ENCODE assay signal across 8 cellular contexts in genomic region chr17:30709641-30710295, GRCh38.
DNase-seq lines count a peak whose midpoint lies in the region; ATAC-seq and TF ChIP-seq lines count a peak whose summit lies in the region.
"Not testable (repeated sequence)": the region's sequence is repeated elsewhere in the genome, so short reads cannot be mapped to it uniquely, and the experiment has no call there.

No MANE protein-coding gene starts in this region.

- H3K9ac ChIP-seq in parathyroid adenoma, result peak overlapping the region; percentile 50

- H3K27ac Mint-ChIP-seq in T-helper 17 cell, result not testable (repeated sequence)

- intact Hi-C loops in adrenal gland (cut with DNase I), result loop anchor here (10.0 kb wide), 1 partner anchor 115 kb away; the partner anchor contains the start of gene CRLF3 (in 2 of the 2)
- intact Hi-C loops in tibial artery (cut with DNase I; ENCODE audit: low total_unique reads), result not testable (repeated sequence)

- not testable (repeated sequence) for ATAC-seq in T-helper 17 cell

- peaks cover 29% of the 10 kb centered on the region for H3K27me3 Mint-ChIP-seq in T-helper 17 cell

- H3K4me1 ChIP-seq in adrenal gland (replicated peaks in 1 of 2); parathyroid adenoma: not testable (repeated sequence)
- peaks cover 0 to 34% (median 23%) of the 10 kb centered on the region in 4 donors for H3K4me1 ChIP-seq in tibial artery

- not testable (repeated sequence) for H3K36me3 ChIP-seq in adrenal gland (replicated peaks in 1 of 2); kidney epithelial cell (ENCODE audit: control insufficient read depth, insufficient read depth, low read length); parathyroid adenoma (ENCODE audit: control insufficient read depth, insufficient read depth, low read length); tibial artery

- WGBS in adrenal gland, 4 donors, result 0 to 1% (median 1%) methylated on average over 19 to 80 of the region's 81 CpGs; no CpG with 5 or more reads in 1 of the 4 donors

- peaks cover 11% of the 10 kb centered on the region for H3K79me2 ChIP-seq in parathyroid adenoma

- peak overlapping the region; percentile 88 for H3K4me3 Mint-ChIP-seq in T-helper 17 cell

- not testable (repeated sequence) for TF ChIP-seq CTCF in adrenal gland (IDR thresholded peaks at IDR 0.05); epithelial cell of proximal tubule (conservative IDR thresholded peaks at IDR 0.05; ENCODE audit: low read depth, low read length); kidney epithelial cell (IDR thresholded peaks at IDR 0.05; ENCODE audit: insufficient read depth, low read length, poor library complexity, severe bottlenecking); parathyroid adenoma (IDR thresholded peaks at IDR 0.05); tibial artery (IDR thresholded peaks at IDR 0.05)

- not testable (repeated sequence) for H3K36me3 Mint-ChIP-seq in T-helper 17 cell (ENCODE audit: low read depth)

- peak; percentile 23 for DNase-seq in Daoy (ENCODE audit: low read depth)
- peak; percentile 42 for DNase-seq in NAMALWA (ENCODE audit: low spot score)
- peak in 1 of 3 donors; percentile 22 for DNase-seq in T-helper 17 cell
- peak in 3 of 7 donors; percentile 35 to 53 (median 45) for DNase-seq in adrenal gland
- DNase-seq in epithelial cell of proximal tubule (ENCODE audit: low read depth); kidney epithelial cell (ENCODE audit: low read depth); tibial artery: not testable (repeated sequence)

- not testable (repeated sequence) for H3K27ac ChIP-seq in adrenal gland, parathyroid adenoma
- peak overlapping the region in 1 of 2 donors; percentile 33 for H3K27ac ChIP-seq in tibial artery

- H3K9me3 ChIP-seq in T-helper 17 cell (ENCODE audit: control insufficient read depth, low read length, poor library complexity, severe bottlenecking); adrenal gland (replicated peaks in 1 of 3); parathyroid adenoma (ENCODE audit: control insufficient read depth, low read length); tibial artery: not testable (repeated sequence)

- H3K4me1 Mint-ChIP-seq in T-helper 17 cell, result peaks cover 29% of the 10 kb centered on the region

- peak overlapping the region; percentile 68 for H3K4me2 ChIP-seq in parathyroid adenoma (ENCODE audit: low read length)

- peak overlapping the region; percentile 64 for H2AFZ ChIP-seq in parathyroid adenoma

- TF ChIP-seq POLR2A in adrenal gland (IDR thresholded peaks at IDR 0.05), result not testable (repeated sequence)

- H3K27me3 ChIP-seq in adrenal gland; parathyroid adenoma (ENCODE audit: control insufficient read depth, insufficient read depth, low read length): not testable (repeated sequence)
- peaks cover 11% of the 10 kb centered on the region for H3K27me3 ChIP-seq in kidney epithelial cell (ENCODE audit: control insufficient read depth, insufficient read depth, low read length)
- H3K27me3 ChIP-seq in tibial artery, result peaks cover 0 to 14% of the 10 kb centered on the region in 2 donors

- H3K4me3 ChIP-seq in adrenal gland (peak overlapping the region in 3 of 4 donors; percentile 33 to 91 (median 67)), epithelial cell of proximal tubule (ENCODE audit: low read depth, low read length) (peak overlapping the region; percentile 64), kidney epithelial cell (ENCODE audit: low read depth, low read length) (peak overlapping the region; percentile 67), parathyroid adenoma (ENCODE audit: low read depth, low read length) (peak overlapping the region; percentile 57), tibial artery (peak overlapping the region; percentile 53 to 75)
